ENCODE assay signal across 22 cellular contexts in genomic region chr17:77792626-77793025, GRCh38.
"Had no signal": no experiment of that assay in that cellular context is flagged by ENCODE, and none has a peak within 500 bp of the region (broad histone marks: within the 10 kb centered on the region; RNA-seq: fewer than 3 reads in every experiment).

No MANE protein-coding gene starts in this region.

- DNase-seq: heart right ventricle; left ventricle myocardium inferior; mesendoderm; naive B cell; natural killer cell; nephron progenitor cell; nucleus accumbens; pancreas; stimulated activated CD4-positive, alpha-beta T cell treated with anti-CD3 and anti-CD28 coated beads, Interleukin-4, amount 100 ng/mL, for 24 hours; stimulated activated naive CD4-positive, alpha-beta T cell; tibial artery; trophoblast cell; upper lobe of right lung had no signal

- H3K36me3 Mint-ChIP-seq: mesothelial cell of epicardium; natural killer cell; stimulated activated effector memory CD8-positive, alpha-beta T cell treated with anti-CD3 and anti-CD28 coated beads, Interleukin-12 subunit alpha, Interleukin-12 subunit beta, amount 100 ng/mL, for 72 hours had no signal

- H3K27ac ChIP-seq: heart right ventricle, hepatocyte, left ventricle myocardium inferior, pancreas, psoas muscle, right lobe of liver, suprapubic skin, thoracic aorta, tibial artery, upper lobe of right lung had no signal

- H3K27me3 ChIP-seq: pancreas, right lobe of liver, tibial artery had no signal

- ATAC-seq: heart right ventricle; natural killer cell; pancreas; psoas muscle; right lobe of liver; stimulated activated effector memory CD8-positive, alpha-beta T cell treated with anti-CD3 and anti-CD28 coated beads, Interleukin-12 subunit alpha, Interleukin-12 subunit beta, amount 100 ng/mL, for 72 hours; upper lobe of right lung had no signal

- H3K4me2 ChIP-seq: hepatocyte had no signal

- H3K9me3 Mint-ChIP-seq: mesothelial cell of epicardium; natural killer cell; nephron progenitor cell; stimulated activated effector memory CD8-positive, alpha-beta T cell treated with anti-CD3 and anti-CD28 coated beads, Interleukin-12 subunit alpha, Interleukin-12 subunit beta, amount 100 ng/mL, for 72 hours; stimulated activated naive CD8-positive, alpha-beta T cell treated with anti-CD3 and anti-CD28 coated beads, Interleukin-15, Interleukin-2, amounts not matched to agents 100 ng/mL and 50 ng/mL, for 24 hours had no signal

- H3K79me2 ChIP-seq: hepatocyte had no signal

- H3K9me3 ChIP-seq: heart right ventricle, left ventricle myocardium inferior, pancreas, psoas muscle, right lobe of liver, suprapubic skin, thoracic aorta, tibial artery, upper lobe of right lung had no signal

- H3K4me3 Mint-ChIP-seq: mesothelial cell of epicardium; naive B cell; natural killer cell; nephron progenitor cell; stimulated activated effector memory CD8-positive, alpha-beta T cell treated with anti-CD3 and anti-CD28 coated beads, Interleukin-12 subunit alpha, Interleukin-12 subunit beta, amount 100 ng/mL, for 72 hours; stimulated activated naive CD8-positive, alpha-beta T cell treated with anti-CD3 and anti-CD28 coated beads, Interleukin-15, Interleukin-2, amounts not matched to agents 100 ng/mL and 50 ng/mL, for 24 hours had no signal

- H2AFZ ChIP-seq: hepatocyte had no signal

- H3K4me1 ChIP-seq: heart right ventricle, left ventricle myocardium inferior, pancreas, psoas muscle, right lobe of liver, upper lobe of right lung had no signal

- H3K4me3 ChIP-seq: heart right ventricle, hepatocyte, left ventricle myocardium inferior, lung, pancreas, psoas muscle, right lobe of liver, suprapubic skin, thoracic aorta, tibial artery, upper lobe of right lung had no signal

- H3K36me3 ChIP-seq: heart right ventricle, left ventricle myocardium inferior, pancreas, right lobe of liver, suprapubic skin, thoracic aorta, tibial artery, upper lobe of right lung had no signal

- H3K27ac Mint-ChIP-seq: mesothelial cell of epicardium; natural killer cell; nephron progenitor cell; stimulated activated effector memory CD8-positive, alpha-beta T cell treated with anti-CD3 and anti-CD28 coated beads, Interleukin-12 subunit alpha, Interleukin-12 subunit beta, amount 100 ng/mL, for 72 hours; stimulated activated naive CD8-positive, alpha-beta T cell treated with anti-CD3 and anti-CD28 coated beads, Interleukin-15, Interleukin-2, amounts not matched to agents 100 ng/mL and 50 ng/mL, for 24 hours had no signal
